In the genomic region with DNA sequence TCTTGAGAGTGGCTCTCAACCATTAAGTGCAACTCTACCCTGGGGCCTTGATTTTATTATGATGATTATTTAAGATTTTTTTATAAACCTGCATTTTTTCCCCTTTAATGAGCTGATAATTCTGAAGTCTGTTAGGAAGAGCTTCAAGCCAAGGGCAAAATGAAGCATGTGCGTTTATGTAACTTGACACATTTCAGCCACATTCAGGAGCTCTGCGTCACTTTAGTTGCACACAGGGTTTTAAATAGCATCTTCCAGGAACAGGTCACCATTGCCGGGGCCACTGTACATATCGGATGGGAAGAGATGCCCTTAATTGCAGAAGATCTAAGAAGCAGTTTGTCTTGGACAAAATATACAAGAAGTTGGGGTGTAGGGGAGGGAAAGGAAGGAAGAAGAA, we compare ENCODE assay signal across 17 cellular contexts.
"Had no signal": no experiment of that assay in that cellular context is flagged by ENCODE, and none has a peak within 500 bp of the region (broad histone marks: within the 10 kb centered on the region; RNA-seq: fewer than 3 reads in every experiment).

No MANE protein-coding gene starts in this region.

- H3K9me3 ChIP-seq: upper lobe of left lung had no signal

- H3K27me3 ChIP-seq: brain microvascular endothelial cell, neural progenitor cell, upper lobe of left lung had no signal

- H3K4me1 ChIP-seq: neural progenitor cell had no signal

- H3K27ac Mint-ChIP-seq: neural progenitor cell had no signal

- H3K4me2 ChIP-seq: neural progenitor cell had no signal

- H3K4me3 Mint-ChIP-seq: neural progenitor cell had no signal

- DNase-seq: activated CD4-positive, alpha-beta T cell treated with anti-CD3 and anti-CD28 coated beads for 1 hour; activated CD4-positive, alpha-beta T cell treated with anti-CD3 and anti-CD28 coated beads, Interleukin-2, amount 50 U/mL, for 1 hour; activated effector memory CD4-positive, alpha-beta T cell treated with Interleukin-2 at 50 U/mL for 16 hours; activated naive CD4-positive, alpha-beta T cell treated with anti-CD3 and anti-CD28 coated beads, Interleukin-2, amount 50 U/mL, for 16 hours; activated T-cell treated with anti-CD3 and anti-CD28 coated beads, Interleukin-2, amount 50 U/mL, for 48 hours; aorta; brain microvascular endothelial cell; effector memory CD4-positive, alpha-beta T cell; head of caudate nucleus; stimulated activated CD4-positive, alpha-beta T cell treated with anti-CD3 and anti-CD28 coated beads, Interleukin-2, amount 100 ng/mL, for 48 hours; stimulated activated CD8-positive, alpha-beta memory T cell treated with anti-CD3 and anti-CD28 coated beads, Interleukin-4, amount 100 ng/mL, for 48 hours; stimulated activated naive CD4-positive, alpha-beta T cell treated with Interleukin-2 at 50 U/mL for 16 hours; T-helper 9 cell had no signal

- H3K4me3 ChIP-seq: neural progenitor cell had no signal

- H3K9me3 Mint-ChIP-seq: neural progenitor cell had no signal

- H3K36me3 ChIP-seq: brain microvascular endothelial cell, neural progenitor cell, upper lobe of left lung had no signal

- ATAC-seq: esophagus mucosa, sciatic nerve had no signal

- H3K9ac ChIP-seq: neural progenitor cell had no signal

- H2AFZ ChIP-seq: neural progenitor cell had no signal

- H3K27ac ChIP-seq: brain microvascular endothelial cell, neural progenitor cell had no signal
